Comparison of ENCODE assay signal across 8 cellular contexts in the genomic region with DNA sequence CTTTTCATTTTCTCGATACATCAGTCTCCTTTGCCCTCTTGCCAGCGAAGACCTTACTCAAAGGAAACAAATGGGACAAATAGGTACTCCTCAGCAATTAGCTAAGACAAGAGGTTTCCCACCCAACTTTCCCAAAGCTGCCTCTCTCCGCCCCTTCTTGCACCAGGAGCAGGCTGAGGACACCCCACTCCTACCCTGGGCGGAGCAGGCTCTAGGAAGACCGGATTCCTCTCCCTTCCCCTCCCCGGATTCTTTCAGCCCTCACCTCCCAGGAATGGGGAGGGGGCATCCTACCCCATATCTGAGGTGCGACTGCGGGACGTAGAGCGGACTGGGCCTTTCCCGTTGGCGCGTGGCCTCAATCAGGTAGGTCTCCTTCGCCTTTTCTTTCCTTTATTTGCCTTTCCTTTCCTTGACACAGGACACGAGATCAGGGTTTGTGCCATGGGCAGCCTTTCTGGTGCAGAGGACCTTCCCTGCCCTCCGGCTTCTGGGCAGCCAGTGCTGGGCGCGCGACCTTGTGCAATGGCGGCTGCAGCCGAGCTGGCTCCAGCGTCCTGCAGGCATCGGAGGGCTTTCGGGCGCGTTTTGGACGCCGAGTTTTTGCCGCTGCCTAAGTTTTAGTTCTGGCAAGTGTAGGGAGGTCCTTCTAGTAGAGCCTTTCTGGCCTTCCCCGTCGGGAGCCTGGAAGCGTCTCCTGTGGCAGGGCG.
DNase-seq lines count a peak whose midpoint lies in the region; ATAC-seq and TF ChIP-seq lines count a peak whose summit lies in the region.
"Not testable (repeated sequence)": the region's sequence is repeated elsewhere in the genome, so short reads cannot be mapped to it uniquely, and the experiment has no call there.

No MANE protein-coding gene starts in this region.

- H3K27me3 ChIP-seq in H7 (ENCODE audit: control insufficient read depth, insufficient read depth, low read length); HUES6 (ENCODE audit: control insufficient read depth, insufficient read depth, low read length); iPS DF 6.9 (ENCODE audit: control insufficient read depth, insufficient read depth, low read length); iPS-15b (ENCODE audit: control insufficient read depth, insufficient read depth, low read length): not testable (repeated sequence)
- peaks cover 0 to 14% of the 10 kb centered on the region in 2 donors for H3K27me3 ChIP-seq in left lung

- H3K36me3 Mint-ChIP-seq in WTC11 = not testable (repeated sequence)

- not testable (repeated sequence) for H3K27me3 Mint-ChIP-seq in WTC11 (ENCODE audit: low read depth)

- not testable (repeated sequence) for H3K4me3 Mint-ChIP-seq in WTC11

- WGBS in iPS DF 6.9 (ENCODE audit: insufficient coverage, insufficient read length) = no CpG with 5 or more reads among the region's 33 CpGs

- peak; percentile 83 for ATAC-seq in WTC11
- ATAC-seq in left lung = peak; percentile 18

- not testable (repeated sequence) for H3K9me3 ChIP-seq in ES-I3 (ENCODE audit: control insufficient read depth, insufficient read depth, low read length); HUES6 (ENCODE audit: control insufficient read depth, insufficient read depth, low read depth, low read length); iPS DF 6.9 (ENCODE audit: control insufficient read depth, insufficient read depth, low read length); iPS-15b (ENCODE audit: control insufficient read depth, insufficient read depth, low read length); iPS-18c (ENCODE audit: control insufficient read depth, insufficient read depth, low read length); left lung

- DNase-seq in H7; WTC11 (ENCODE audit: low spot score); iPS DF 6.9 (ENCODE audit: low read depth, low spot score); left lung: not testable (repeated sequence)

- CTCF ChIA-PET in WTC11 (lab: Charles Lee) = not testable (repeated sequence)

- H3K9me3 Mint-ChIP-seq in WTC11 = not testable (repeated sequence)

- H3K4me1 Mint-ChIP-seq in WTC11 = peaks cover 12% of the 10 kb centered on the region

- not testable (repeated sequence) for H3K4me1 ChIP-seq in ES-I3 (ENCODE audit: insufficient read depth, low read length); HUES6 (ENCODE audit: control insufficient read depth, insufficient read depth, low read length); iPS DF 6.9 (ENCODE audit: control insufficient read depth, insufficient read depth, low read length); iPS-15b (ENCODE audit: control insufficient read depth, insufficient read depth, low read length); left lung

- H3K27ac Mint-ChIP-seq in WTC11 = not testable (repeated sequence)

- H3K9ac ChIP-seq in ES-I3 (ENCODE audit: low read depth, low read length) (peak overlapping the region; percentile 45; the same call in 1 of the 2 replicates), HUES6 (ENCODE audit: low read length) (peak overlapping the region; percentile 74)
- H3K9ac ChIP-seq in iPS-15b (ENCODE audit: low read depth, low read length) = not testable (repeated sequence)

- intact Hi-C loops in left lung (cut with DNase I) = not testable (repeated sequence)

- POLR2A ChIA-PET in WTC11 (lab: Charles Lee) = not testable (repeated sequence)

- peak overlapping the region; percentile 18; the same call in 1 of the 2 replicates for H3K27ac ChIP-seq in HUES6 (ENCODE audit: low read depth, low read length)
- H3K27ac ChIP-seq in iPS DF 6.9 (ENCODE audit: low read length); left lung: not testable (repeated sequence)

- H3K4me3 ChIP-seq in H7 (ENCODE audit: insufficient read depth, low read depth, low read length) = peak overlapping the region; percentile 33; the same call in 1 of the 2 replicates
- H3K4me3 ChIP-seq in HUES6 (ENCODE audit: low read depth, low read length) = peak overlapping the region; percentile 61
- peak overlapping the region; percentile 41; the same call in 1 of the 2 replicates for H3K4me3 ChIP-seq in iPS DF 6.9 (ENCODE audit: low read length)
- H3K4me3 ChIP-seq in iPS-15b (ENCODE audit: low read depth, low read length) = peak overlapping the region; percentile 50
- H3K4me3 ChIP-seq in iPS-18c (ENCODE audit: insufficient read depth, low read depth, low read length) = peak overlapping the region; percentile 38
- not testable (repeated sequence) for H3K4me3 ChIP-seq in left lung

- TF ChIP-seq CTCF in WTC11 (IDR thresholded peaks at IDR 0.05); left lung (IDR thresholded peaks at IDR 0.05): not testable (repeated sequence)

- not testable (repeated sequence) for H3K36me3 ChIP-seq in ES-I3 (ENCODE audit: insufficient read depth, low read length); H7 (replicated peaks; ENCODE audit: control insufficient read depth, insufficient read depth, low read length); HUES6 (ENCODE audit: control insufficient read depth, insufficient read depth, low read length); iPS DF 6.9 (ENCODE audit: control insufficient read depth, insufficient read depth, low read length); iPS-15b (ENCODE audit: control insufficient read depth, insufficient read depth, low read length); left lung
